9 cellular contexts compared by ENCODE assay signal in genomic region chr12:102948941-102949352, GRCh38. TPM values are rescaled to one million over a fixed set of nuclear protein-coding genes. Genes with fewer than 3 reads are reported as not detected.
DNase-seq lines count a peak whose midpoint lies in the region; ATAC-seq and TF ChIP-seq lines count a peak whose summit lies in the region.
"Had no signal": no experiment of that assay in that cellular context is flagged by ENCODE, and none has a peak within 500 bp of the region (broad histone marks: within the 10 kb centered on the region; RNA-seq: fewer than 3 reads in every experiment).

No MANE protein-coding gene starts in this region.

- H3K27me3 ChIP-seq in SU-DHL-6 (ENCODE audit: low read length): no peaks in the 10 kb centered on the region
- H3K27me3 ChIP-seq in right lobe of liver: no peaks in the 10 kb centered on the region

- H3K4me3 ChIP-seq in SU-DHL-6 (ENCODE audit: insufficient read depth, low read length, poor library complexity, severe bottlenecking): no peak overlapping the region
- H3K4me3 ChIP-seq in right lobe of liver: no peak overlapping the region

- H3F3A ChIP-seq in SU-DHL-6 (ENCODE audit: insufficient read depth): no peaks in the 10 kb centered on the region

- H3K4me1 Mint-ChIP-seq in MCF 10A (ENCODE audit: insufficient read depth, unreplicated experiment): no peaks in the 10 kb centered on the region

- no peak for TF ChIP-seq POLR2A in right lobe of liver (IDR thresholded peaks at IDR 0.05)

- 0% methylated on average over 5 of the region's 11 CpGs for WGBS in right lobe of liver (ENCODE audit: insufficient coverage, low coverage, low lambda C conversion rate, missing lambda C conversion rate)

- DNase-seq in DMS53 treated with DMSO at 0.1 percent for 48 hours (lab: John Stamatoyannopoulos, UW; ENCODE audit: unreplicated experiment) (peak; percentile 91), LHCN-M2 (ENCODE audit: low read depth) (peak; percentile 15), MCF 10A (ENCODE audit: unreplicated experiment) (peak; percentile 42), right lobe of liver (peak in 2 of 3 donors; percentile 58 to 66), GM19238 (ENCODE audit: insufficient read length, low spot score) (no peak)
- DNase-seq in stimulated activated naive CD4-positive, alpha-beta T cell (lab: John Stamatoyannopoulos, UW): peak in 5 of 6 experiments; percentile 16 to 54 (median 34)

- H3K36me3 ChIP-seq in SU-DHL-6 (ENCODE audit: low read length): no peaks in the 10 kb centered on the region
- H3K36me3 ChIP-seq in right lobe of liver: no peaks in the 10 kb centered on the region

- CTCF ChIA-PET in MCF 10A (lab: Yijun Ruan, JAX): interaction anchor here (0.6 to 9.6 kb wide), 38 partner anchors 10 to 1704 kb away, joined by 3 to 157 read pairs (median 3); no protein-coding TSS in a partner anchor

- no peak overlapping the region for H3K27ac ChIP-seq in SU-DHL-6 (ENCODE audit: low read depth, low read length)
- H3K27ac ChIP-seq in right lobe of liver: no peak overlapping the region

- H3K27ac Mint-ChIP-seq in MCF 10A (ENCODE audit: low read depth, unreplicated experiment): no peak overlapping the region
- H3K27ac Mint-ChIP-seq: T-helper 17 cell had no signal

- peaks cover 20% of the 10 kb centered on the region for H3K27me3 Mint-ChIP-seq in MCF 10A (ENCODE audit: insufficient read depth, unreplicated experiment)

- peaks cover 0 to 15% (median 6%) of the 10 kb centered on the region in 4 donors for H3K4me1 ChIP-seq in right lobe of liver

- H3K9me3 ChIP-seq in SU-DHL-6 (ENCODE audit: insufficient read depth, low read length) (no peaks in the 10 kb centered on the region), right lobe of liver (no peaks in the 10 kb centered on the region)

- H3K9ac ChIP-seq in SU-DHL-6 (ENCODE audit: low read length): no peak overlapping the region

- no TSS peak for BruUV-seq in MCF 10A (replicated peaks; lab: Mats Ljungman, UMichigan)

- POLR2A ChIA-PET in MCF 10A (lab: Yijun Ruan, JAX): no interaction called here

- no peaks in the 10 kb centered on the region for H3K9me3 Mint-ChIP-seq in MCF 10A (ENCODE audit: unreplicated experiment)

- no peak overlapping the region for H3K4me3 Mint-ChIP-seq in MCF 10A (ENCODE audit: unreplicated experiment)
- H3K4me3 Mint-ChIP-seq: T-helper 17 cell had no signal

- no peaks in the 10 kb centered on the region for H4K20me1 ChIP-seq in SU-DHL-6 (ENCODE audit: low read depth, low read length)

- TF ChIP-seq CTCF in SU-DHL-6 (IDR thresholded peaks at IDR 0.05; ENCODE audit: insufficient read depth, low read length, poor library complexity, severe bottlenecking): peak; percentile 89
- TF ChIP-seq CTCF in MCF 10A (IDR thresholded peaks at IDR 0.05; ENCODE audit: unreplicated experiment): peak; percentile 93
- TF ChIP-seq CTCF in right lobe of liver (IDR thresholded peaks at IDR 0.05): peak; percentile 88 to 97 (median 90)

- no peak overlapping the region for H2AFZ ChIP-seq in SU-DHL-6 (ENCODE audit: low read depth, low read length, severe bottlenecking)

- ATAC-seq in right lobe of liver: peak in 1 of 4 donors; percentile 13
- no peak for ATAC-seq in GM21381 (IDR thresholded peaks at IDR 0.05; ENCODE audit: unreplicated experiment)
- ATAC-seq: T-helper 17 cell had no signal

- no peaks in the 10 kb centered on the region for H3K79me2 ChIP-seq in SU-DHL-6 (ENCODE audit: insufficient read depth, low read length)

- no peaks in the 10 kb centered on the region for H3K36me3 Mint-ChIP-seq in MCF 10A (ENCODE audit: insufficient read depth, unreplicated experiment)

- no peaks in the 10 kb centered on the region for H3K9me2 ChIP-seq in SU-DHL-6 (replicated peaks; ENCODE audit: insufficient read depth, low read length)

- no peak overlapping the region for H3K4me2 ChIP-seq in SU-DHL-6 (ENCODE audit: low read depth, low read length, poor library complexity, severe bottlenecking)

- intact Hi-C loops in MCF 10A (cut with micrococcal nuclease): loop anchor here (1.0 kb wide), 3 partner anchors 555 to 683 kb away; no protein-coding TSS in a partner anchor
- intact Hi-C loops in right lobe of liver (cut with DNase I): loop anchor here (10.0 kb wide), 1 partner anchor 606 kb away; no protein-coding TSS in a partner anchor

RNA-seq across cellular contexts. Expression of gene ASCL1, which starts 8.5 kb away (rescaled TPM):
- total RNA-seq in LHCN-M2 (2014; rRNA removed) (not detected in 2 replicates), MCF 10A (2022) (not detected in 2 replicates), right lobe of liver (1 to 10 TPM in 1 of 6 experiments, under 1 TPM in 5; 0.18 to 1.6 (median 0.33) TPM)
- not detected for polyA plus RNA-seq in LHCN-M2 (2012)
- total RNA-seq: T-helper 17 cell had no signal

RNA-seq across cellular contexts. Expression of gene PAH, which starts 31.9 kb away (rescaled TPM):
- total RNA-seq in LHCN-M2 (2014; rRNA removed) (not detected in 2 replicates), MCF 10A (2022) (not detected in 2 replicates), right lobe of liver (1,000 to 10,000 TPM in 3 of 6 experiments, 100 to 1,000 TPM in 3; 873 to 2,034 (median 1,035) TPM)
- polyA plus RNA-seq in LHCN-M2 (2012): not detected

Comparison
In these comparisons a context has a peak if more than half of its experiments do, and no peak if none do; other contexts are left out.
1. RNA of gene PAH, which starts 31.9 kb away (total RNA-seq): 873 to 2,034 TPM in right lobe of liver; not detected in LHCN-M2 and not detected in MCF 10A; every median in the first group is over 100 times any median in the second.
2. Peak in every context shown above with its lines, with median percentiles within 50 percentile points of each other: CTCF ChIP-seq.